In genomic region chr14:34714320-34715107, GRCh38 we compare ENCODE assay signal across 1 cellular context.
TF ChIP-seq lines count a peak whose summit lies in the region.

CFL2 (minus strand) TSS chr14:34714593; CDS start chr14:34714540, 53 bp downstream.

TF ChIP-seq in HepG2, 621 proteins besides CTCF, POLR2A, EP300 and RAD21 (continued from another document and continues in another):
- TF ChIP-seq FOXK2 (IDR thresholded peaks at IDR 0.05) = no peak
- TF ChIP-seq ATRX (CRISPR knock-in tag; IDR thresholded peaks at IDR 0.05; ENCODE audit: borderline replicate concordance) = no peak
- peak; percentile 97 for TF ChIP-seq KLF12 (CRISPR knock-in tag; IDR thresholded peaks at IDR 0.05; ENCODE audit: borderline replicate concordance)
- no peak for TF ChIP-seq CREM (IDR thresholded peaks at IDR 0.05)
- no peak for TF ChIP-seq CREM (CRISPR knock-in tag; IDR thresholded peaks at IDR 0.05)
- TF ChIP-seq SNAPC2 (CRISPR knock-in tag; IDR thresholded peaks at IDR 0.05) = no peak
- TF ChIP-seq PTBP1 (IDR thresholded peaks at IDR 0.05; ENCODE audit: low read depth, low read length, poor library complexity, severe bottlenecking) = no peak
- peak; percentile 96 for TF ChIP-seq MTERF4 (CRISPR knock-in tag; IDR thresholded peaks at IDR 0.05)
- TF ChIP-seq KDM4B (CRISPR knock-in tag; IDR thresholded peaks at IDR 0.05) = no peak; the same call in none of the 2 replicates
- no peak for TF ChIP-seq ZNF660 (CRISPR knock-in tag; IDR thresholded peaks at IDR 0.05; ENCODE audit: borderline replicate concordance, low read depth)
- peak; percentile 13; the same call in 1 of the 2 replicates for TF ChIP-seq ATF2 (CRISPR knock-in tag; IDR thresholded peaks at IDR 0.05)
- 0 out of 2 replicates have a peak, but pooled peaks have one; percentile 77 for TF ChIP-seq ESRRA (CRISPR knock-in tag; IDR thresholded peaks at IDR 0.05; ENCODE audit: low read depth)
- TF ChIP-seq DRAP1 (CRISPR knock-in tag; IDR thresholded peaks at IDR 0.05) = peak; percentile 61; the same call in 1 of the 2 replicates
- TF ChIP-seq ZUFSP (CRISPR knock-in tag; IDR thresholded peaks at IDR 0.05; ENCODE audit: borderline replicate concordance) = no peak
- TF ChIP-seq SP140L (CRISPR knock-in tag; IDR thresholded peaks at IDR 0.05; ENCODE audit: borderline replicate concordance) = no peak
- no peak; the same call in 1 of the 2 replicates for TF ChIP-seq ZNF280D (CRISPR knock-in tag; IDR thresholded peaks at IDR 0.05)
- TF ChIP-seq ZNF691 (CRISPR knock-in tag; IDR thresholded peaks at IDR 0.05; ENCODE audit: borderline replicate concordance, low read depth) = peak; percentile 94
- peak; percentile 91 for TF ChIP-seq KMT2A (CRISPR knock-in tag; IDR thresholded peaks at IDR 0.05)
- TF ChIP-seq ZFP90 (CRISPR knock-in tag; IDR thresholded peaks at IDR 0.05; ENCODE audit: borderline replicate concordance) = peak; percentile 97
- TF ChIP-seq E2F1 (CRISPR knock-in tag; IDR thresholded peaks at IDR 0.05) = peak; percentile 58
- peak; percentile 98 for TF ChIP-seq SALL2 (CRISPR knock-in tag; IDR thresholded peaks at IDR 0.05)
- TF ChIP-seq TCF7L2 (IDR thresholded peaks at IDR 0.05; ENCODE audit: low read depth, low read length) = no peak
- peak; percentile 99 for TF ChIP-seq ASH2L (IDR thresholded peaks at IDR 0.05; ENCODE audit: insufficient read length, low read depth, low read length)
- peak; percentile 53 for TF ChIP-seq ZHX1 (CRISPR knock-in tag; IDR thresholded peaks at IDR 0.05; ENCODE audit: low read depth)
- TF ChIP-seq TFE3 (CRISPR knock-in tag; IDR thresholded peaks at IDR 0.05) = peak; percentile 81
- TF ChIP-seq JDP2 (CRISPR knock-in tag; IDR thresholded peaks at IDR 0.05; ENCODE audit: borderline replicate concordance) = peak; percentile 47; the same call in 1 of the 2 replicates
- peak; percentile 39; the same call in 1 of the 2 replicates for TF ChIP-seq HNF4G (IDR thresholded peaks at IDR 0.05; ENCODE audit: borderline replicate concordance, low read depth, low read length)
- TF ChIP-seq HNF4G (CRISPR knock-in tag; IDR thresholded peaks at IDR 0.05; ENCODE audit: borderline replicate concordance, low read depth) = no peak; the same call in 1 of the 2 replicates
- peak; percentile 90; the same call in 1 of the 2 replicates for TF ChIP-seq PAX8 (CRISPR knock-in tag; IDR thresholded peaks at IDR 0.05; ENCODE audit: borderline replicate concordance)
- peak; percentile 95 for TF ChIP-seq ZNF740 (CRISPR knock-in tag; IDR thresholded peaks at IDR 0.05)
- peak; percentile 78 for TF ChIP-seq ZNF609 (CRISPR knock-in tag; IDR thresholded peaks at IDR 0.05; ENCODE audit: borderline replicate concordance)
- TF ChIP-seq ZNF761 (CRISPR knock-in tag; conservative IDR thresholded peaks at IDR 0.05) = peak; percentile 97
- peak; percentile 27; the same call in 1 of the 2 replicates for TF ChIP-seq TBX3 (IDR thresholded peaks at IDR 0.05; ENCODE audit: borderline replicate concordance)
- TF ChIP-seq PRPF4 (IDR thresholded peaks at IDR 0.05; ENCODE audit: low read depth, low read length, poor library complexity, severe bottlenecking) = no peak
- no peak; the same call in 1 of the 2 replicates for TF ChIP-seq ZNF460 (CRISPR knock-in tag; IDR thresholded peaks at IDR 0.05; ENCODE audit: borderline replicate concordance)
- peak; percentile 73 for TF ChIP-seq ZBTB14 (CRISPR knock-in tag; IDR thresholded peaks at IDR 0.05)
